Comparison of ENCODE assay signal across 16 cellular contexts in the genomic region with DNA sequence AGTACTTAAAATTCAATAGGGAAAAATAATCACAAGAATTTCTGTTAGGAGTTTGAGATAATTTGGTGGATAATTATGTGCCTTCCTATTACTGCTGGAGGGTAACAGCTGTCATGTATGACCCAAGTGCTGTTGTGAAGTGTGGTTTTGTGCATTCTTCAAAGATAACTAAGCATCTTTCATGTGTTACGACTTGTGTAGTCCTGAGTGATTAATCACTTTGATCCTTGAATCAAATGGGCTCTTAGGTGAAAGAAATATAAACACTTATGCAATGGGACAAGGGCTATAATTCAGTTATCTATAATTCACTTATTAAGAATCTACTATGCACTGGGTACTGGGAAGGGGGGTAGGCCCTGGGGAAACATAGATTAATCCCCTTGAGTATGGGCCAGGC.
DNase-seq lines count a peak whose midpoint lies in the region; ATAC-seq and TF ChIP-seq lines count a peak whose summit lies in the region.
"Had no signal": no experiment of that assay in that cellular context is flagged by ENCODE, and none has a peak within 500 bp of the region (broad histone marks: within the 10 kb centered on the region; RNA-seq: fewer than 3 reads in every experiment).

No MANE protein-coding gene starts in this region.

- peak; percentile 11 for DNase-seq in A673 (ENCODE audit: low spot score)
- DNase-seq in HCEC 1CT: peak; percentile 89
- peak; percentile 32 to 74 for DNase-seq in SJCRH30
- peak; percentile 62 for DNase-seq in fibroblast of the aortic adventitia (ENCODE audit: low read depth)
- no peak for DNase-seq in H4 (ENCODE audit: low spot score)
- no peak for DNase-seq in SIG-M5 treated with dmso at 0.1 percent for 504 hours (lab: John Stamatoyannopoulos, UW; ENCODE audit: unreplicated experiment)
- DNase-seq: activated CD8-positive, alpha-beta T cell treated with anti-CD3 and anti-CD28 coated beads for 36 hours; amniotic stem cell; Caco-2; mesendoderm; MM.1S; stimulated activated naive CD4-positive, alpha-beta T cell treated with Interleukin-2 at 50 U/mL for 16 hours; uterus had no signal

- H3K9me3 ChIP-seq in A673 (ENCODE audit: low read depth, low read length, poor library complexity, severe bottlenecking): no peaks in the 10 kb centered on the region
- H3K9me3 ChIP-seq in SJCRH30 (replicated peaks): no peaks in the 10 kb centered on the region
- H3K9me3 ChIP-seq: Caco-2, uterus had no signal

- H3K36me3 ChIP-seq in A673 (ENCODE audit: insufficient read depth, low read length, poor library complexity, severe bottlenecking) (no peaks in the 10 kb centered on the region), SJCRH30 (no peaks in the 10 kb centered on the region)
- H3K36me3 ChIP-seq: uterus had no signal

- H3K27me3 ChIP-seq in A673 (replicated peaks; ENCODE audit: insufficient read depth, low read depth, low read length, poor library complexity): no peaks in the 10 kb centered on the region
- H3K27me3 ChIP-seq in SJCRH30: no peaks in the 10 kb centered on the region
- H3K27me3 ChIP-seq: uterus had no signal

- peaks cover 6% of the 10 kb centered on the region for H3K4me1 ChIP-seq in A673 (ENCODE audit: insufficient read depth, low read length, poor library complexity, severe bottlenecking)
- H3K4me1 ChIP-seq in SJCRH30: peaks cover 46% of the 10 kb centered on the region
- H3K4me1 ChIP-seq: Caco-2, uterus had no signal

- POLR2A ChIA-PET in A673 (lab: Charles Lee; ENCODE audit: low non-redundant PET): no interaction called here

- ATAC-seq in GM19463 (IDR thresholded peaks at IDR 0.05; ENCODE audit: unreplicated experiment): no peak
- no peak for ATAC-seq in HG02981 (IDR thresholded peaks at IDR 0.05; ENCODE audit: unreplicated experiment)
- ATAC-seq: activated CD8-positive, alpha-beta T cell treated with anti-CD3 and anti-CD28 coated beads for 36 hours; activated T-helper 17 cell treated with anti-CD3 and anti-CD28 coated beads, Interleukin-2, amount 50 U/mL, for 72 hours had no signal

- H3K27ac ChIP-seq in A673 (ENCODE audit: low read depth, low read length, poor library complexity, severe bottlenecking) (no peak overlapping the region), SJCRH30 (peak overlapping the region; percentile 87)
- H3K27ac ChIP-seq: uterus had no signal

- CTCF ChIA-PET in A673 (lab: Charles Lee): no interaction called here

- intact Hi-C loops in A673 (cut with micrococcal nuclease; ENCODE audit: unreplicated experiment): no loop called here

- H3K4me3 ChIP-seq in A673 (ENCODE audit: low read depth, low read length, poor library complexity, severe bottlenecking) (no peak overlapping the region), SJCRH30 (no peak overlapping the region), fibroblast of the aortic adventitia (ENCODE audit: low read depth, low read length) (no peak overlapping the region)
- H3K4me3 ChIP-seq: uterus had no signal

- no peak for TF ChIP-seq CTCF in A673 (conservative IDR thresholded peaks at IDR 0.05; ENCODE audit: low read depth, low read length)
- TF ChIP-seq CTCF in fibroblast of the aortic adventitia (IDR thresholded peaks at IDR 0.05; ENCODE audit: insufficient read depth, low read length): no peak

- BruUV-seq in A673 (replicated peaks; lab: Mats Ljungman, UMichigan): no TSS peak

Comparison
In these comparisons a context has a peak if more than half of its experiments do, and no peak if none do; other contexts are left out.
1. DNase-seq: peak in A673 (single experiment), HCEC 1CT (single experiment), SJCRH30 (2 of 2) and fibroblast of the aortic adventitia (single experiment); none in H4 (single experiment) and SIG-M5 treated with dmso at 0.1 percent for 504 hours (single experiment).